ENCODE assay signal across 19 cellular contexts in the genomic region with DNA sequence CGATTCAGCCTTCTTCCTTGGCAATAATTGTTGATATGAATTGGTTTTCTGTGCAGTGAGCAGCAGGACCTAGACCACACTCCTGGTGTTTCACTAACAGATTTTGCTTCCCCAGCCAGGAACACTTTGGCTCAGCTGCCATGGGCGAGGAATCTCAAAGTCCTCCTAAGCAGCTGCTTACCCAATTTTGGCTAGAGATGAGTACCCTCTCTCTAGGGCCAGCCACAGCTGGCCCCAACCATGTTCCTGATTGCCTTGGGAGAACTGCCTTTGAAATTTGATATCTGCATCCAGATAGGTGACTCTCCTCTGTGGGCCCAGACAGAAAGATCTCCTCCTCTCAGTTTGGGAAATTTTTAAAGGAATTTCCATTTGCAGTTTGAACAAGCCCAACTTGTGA. TPM values are rescaled to one million over a fixed set of nuclear protein-coding genes. Genes with fewer than 3 reads are reported as not detected.
"Had no signal": no experiment of that assay in that cellular context is flagged by ENCODE, and none has a peak within 500 bp of the region (broad histone marks: within the 10 kb centered on the region; RNA-seq: fewer than 3 reads in every experiment).

No MANE protein-coding gene starts in this region.

RNA-seq across cellular contexts. Expression of a gene that starts 4.7 kb away (rescaled TPM):
- total RNA-seq: dermis blood vessel endothelial cell, dorsolateral prefrontal cortex, endothelial cell of umbilical vein, epithelial cell of proximal tubule, esophagus squamous epithelium, gastrocnemius medialis, glomerular endothelial cell, heart right ventricle, kidney, left colon, left lung, left ventricle myocardium superior, lower leg skin, lower lobe of right lung, lung microvascular endothelial cell, mesenteric fat pad, mesothelial cell of epicardium, mucosa of descending colon had no signal
- polyA plus RNA-seq: endothelial cell of umbilical vein, esophagus, heart right ventricle had no signal
